In genomic region chr12:120317258-120318105, GRCh38 we compare ENCODE assay signal across 8 cellular contexts. TPM values are rescaled to one million over a fixed set of nuclear protein-coding genes. Genes with fewer than 3 reads are reported as not detected.
DNase-seq lines count a peak whose midpoint lies in the region; ATAC-seq and TF ChIP-seq lines count a peak whose summit lies in the region.

No MANE protein-coding gene starts in this region.

- H3K36me3 ChIP-seq in left lung, result no peaks in the 10 kb centered on the region

- TF ChIP-seq CTCF in C4-2B (conservative IDR thresholded peaks at IDR 0.05) (peak; percentile 56), left lung (IDR thresholded peaks at IDR 0.05) (peak; percentile 33 to 54)

- no peaks in the 10 kb centered on the region for H3K36me3 Mint-ChIP-seq in dendritic cell treated with granulocyte-macrophage colony-stimulating factor and Interleukin-4, amounts not matched to agents 40 ng/mL and 50 ng/mL, for 4 days (ENCODE audit: low read depth)

- H3K27me3 Mint-ChIP-seq in dendritic cell treated with granulocyte-macrophage colony-stimulating factor and Interleukin-4, amounts not matched to agents 40 ng/mL and 50 ng/mL, for 4 days, result peaks cover 2% of the 10 kb centered on the region

- no peaks in the 10 kb centered on the region for H3K27me3 ChIP-seq in left lung

- H3K9me3 ChIP-seq in left lung, result no peaks in the 10 kb centered on the region

- peak; percentile 99 for DNase-seq in NCI-H526 treated with DMSO at 0.1 percent for 48 hours (lab: John Stamatoyannopoulos, UW)
- DNase-seq in activated CD4-positive, alpha-beta T cell treated with anti-CD3 and anti-CD28 coated beads, Interleukin-2, amount 50 U/mL, for 1 hour, result peak; percentile 100
- DNase-seq in left lung, result peak; percentile 99
- DNase-seq in stimulated activated CD4-positive, alpha-beta T cell treated with anti-CD3 and anti-CD28 coated beads, Interleukin-2, amount 100 ng/mL, for 48 hours, result peak; percentile 100

- H3K4me1 ChIP-seq in left lung, result peaks cover 0 to 15% of the 10 kb centered on the region in 2 donors

- intact Hi-C loops in dendritic cell treated with granulocyte-macrophage colony-stimulating factor and Interleukin-4, amounts not matched to agents 40 ng/mL and 50 ng/mL, for 4 days (cut with micrococcal nuclease), result loop anchor here (1.0 kb wide), 1 partner anchor 15 kb away; the partner anchor contains the start of gene SIRT4
- intact Hi-C loops in left lung (cut with DNase I), result no loop called here

- ATAC-seq in GM19328 (IDR thresholded peaks at IDR 0.05; ENCODE audit: unreplicated experiment) (peak; percentile 100), HG03520 (IDR thresholded peaks at IDR 0.05; ENCODE audit: unreplicated experiment) (peak; percentile 98), left lung (peak; percentile 98)

- H3K4me1 Mint-ChIP-seq in dendritic cell treated with granulocyte-macrophage colony-stimulating factor and Interleukin-4, amounts not matched to agents 40 ng/mL and 50 ng/mL, for 4 days (ENCODE audit: low read depth), result peaks cover 15% of the 10 kb centered on the region

- peak overlapping the region; percentile 87 for H3K4me3 Mint-ChIP-seq in dendritic cell treated with granulocyte-macrophage colony-stimulating factor and Interleukin-4, amounts not matched to agents 40 ng/mL and 50 ng/mL, for 4 days

- peak overlapping the region; percentile 88 for H3K27ac Mint-ChIP-seq in dendritic cell treated with granulocyte-macrophage colony-stimulating factor and Interleukin-4, amounts not matched to agents 40 ng/mL and 50 ng/mL, for 4 days

- peak overlapping the region; percentile 42 to 56 for H3K4me3 ChIP-seq in left lung

- H3K9me3 Mint-ChIP-seq in dendritic cell treated with granulocyte-macrophage colony-stimulating factor and Interleukin-4, amounts not matched to agents 40 ng/mL and 50 ng/mL, for 4 days, result no peaks in the 10 kb centered on the region

- H3K27ac ChIP-seq in C4-2B (peak overlapping the region; percentile 80), left lung (peak overlapping the region; percentile 84 to 85)

RNA-seq across cellular contexts. Expression of gene PLA2G1B, which starts 10.1 kb away (rescaled TPM):
- total RNA-seq in left lung, result 10 to 100 TPM in 1 of 2 donors, 1 to 10 TPM in 1; 4.7 to 76.9 TPM

RNA-seq across cellular contexts. Expression of gene SIRT4, which starts 15.4 kb away (rescaled TPM):
- total RNA-seq in left lung, result 1 to 10 TPM; 1.7 to 2.3 TPM

RNA-seq across cellular contexts. Expression of gene RNU4-1, which starts 24.4 kb away (rescaled TPM):
- 1,000 to 10,000 TPM; 3,185 to 3,518 TPM for total RNA-seq in left lung

RNA-seq across cellular contexts. Expression of gene RNU4-2, which starts 25.8 kb away (rescaled TPM):
- total RNA-seq in left lung, result 1,000 to 10,000 TPM; 6,889 to 7,719 TPM

RNA-seq across cellular contexts. Expression of gene MSI1, which starts 51.5 kb away (rescaled TPM):
- total RNA-seq in left lung, result 1 to 10 TPM in 1 of 2 donors, under 1 TPM in 1; 0.60 to 1.3 TPM

Comparison
In these comparisons a context has a peak if more than half of its experiments do, and no peak if none do; other contexts are left out.
1. Peak in every context shown above with its lines: DNase-seq, ATAC-seq, H3K4me3 ChIP-seq and H3K27ac ChIP-seq.